Comparison of ENCODE assay signal across 1 cellular context in genomic region chr10:124417846-124418725, GRCh38.
TF ChIP-seq lines count a peak whose summit lies in the region.

No MANE protein-coding gene starts in this region.

TF ChIP-seq in K562, 482 proteins besides CTCF, POLR2A, EP300 and RAD21:
- TF ChIP-seq CCNT2 (IDR thresholded peaks at IDR 0.05; ENCODE audit: borderline replicate concordance, extremely low read depth, insufficient read length, low read depth, low read length): peak; percentile 34
- peak; percentile 56; the same call in 1 of the 2 replicates for TF ChIP-seq MITF (IDR thresholded peaks at IDR 0.05)
- no peak for TF ChIP-seq GATAD2A (IDR thresholded peaks at IDR 0.05)
- no peak for TF ChIP-seq ZBTB1 (CRISPR knock-in tag; IDR thresholded peaks at IDR 0.05; ENCODE audit: borderline replicate concordance, low read depth)
- TF ChIP-seq VEZF1 (CRISPR knock-in tag; IDR thresholded peaks at IDR 0.05): peak; percentile 23; the same call in 1 of the 2 replicates
- TF ChIP-seq ESRRB (CRISPR knock-in tag; IDR thresholded peaks at IDR 0.05; ENCODE audit: borderline replicate concordance): no peak
- peak; percentile 81; the same call in 1 of the 2 replicates for TF ChIP-seq ZC3H4 (CRISPR knock-in tag; IDR thresholded peaks at IDR 0.05; ENCODE audit: borderline replicate concordance)
- TF ChIP-seq ZFX (CRISPR knock-in tag; IDR thresholded peaks at IDR 0.05): peak; percentile 52; the same call in 1 of the 2 replicates
- peak; percentile 60; the same call in 1 of the 2 replicates for TF ChIP-seq PHTF2 (CRISPR knock-in tag; IDR thresholded peaks at IDR 0.05)
- TF ChIP-seq ZFP1 (CRISPR knock-in tag; IDR thresholded peaks at IDR 0.05): 0 out of 2 replicates have a peak, but pooled peaks have one; percentile 9
- peak; percentile 51 for TF ChIP-seq PCBP1 (IDR thresholded peaks at IDR 0.05; ENCODE audit: low read depth, low read length, poor library complexity, severe bottlenecking)
- 0 out of 2 replicates have a peak, but pooled peaks have one; percentile 3 for TF ChIP-seq CBFA2T2 (conservative IDR thresholded peaks at IDR 0.05)
- TF ChIP-seq ZBTB17 (CRISPR knock-in tag; IDR thresholded peaks at IDR 0.05): 0 out of 2 replicates have a peak, but pooled peaks have one; percentile 17
- 0 out of 2 replicates have a peak, but pooled peaks have one; percentile 26 for TF ChIP-seq TOE1 (IDR thresholded peaks at IDR 0.05; ENCODE audit: borderline replicate concordance)
- TF ChIP-seq TOE1 (CRISPR knock-in tag; IDR thresholded peaks at IDR 0.05; ENCODE audit: borderline replicate concordance, low read depth): no peak
- peak; percentile 66 for TF ChIP-seq USF1 (CRISPR knock-in tag; IDR thresholded peaks at IDR 0.05)
- TF ChIP-seq, protein P1, sequence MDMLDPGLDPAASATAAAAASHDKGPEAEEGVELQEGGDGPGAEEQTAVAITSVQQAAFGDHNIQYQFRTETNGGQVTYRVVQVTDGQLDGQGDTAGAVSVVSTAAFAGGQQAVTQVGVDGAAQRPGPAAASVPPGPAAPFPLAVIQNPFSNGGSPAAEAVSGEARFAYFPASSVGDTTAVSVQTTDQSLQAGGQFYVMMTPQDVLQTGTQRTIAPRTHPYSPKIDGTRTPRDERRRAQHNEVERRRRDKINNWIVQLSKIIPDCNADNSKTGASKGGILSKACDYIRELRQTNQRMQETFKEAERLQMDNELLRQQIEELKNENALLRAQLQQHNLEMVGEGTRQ (CRISPR knock-in tag; IDR thresholded peaks at IDR 0.05): peak; percentile 57
- TF ChIP-seq TCF7 (IDR thresholded peaks at IDR 0.05; ENCODE audit: borderline replicate concordance): no peak
- TF ChIP-seq, protein P2, sequence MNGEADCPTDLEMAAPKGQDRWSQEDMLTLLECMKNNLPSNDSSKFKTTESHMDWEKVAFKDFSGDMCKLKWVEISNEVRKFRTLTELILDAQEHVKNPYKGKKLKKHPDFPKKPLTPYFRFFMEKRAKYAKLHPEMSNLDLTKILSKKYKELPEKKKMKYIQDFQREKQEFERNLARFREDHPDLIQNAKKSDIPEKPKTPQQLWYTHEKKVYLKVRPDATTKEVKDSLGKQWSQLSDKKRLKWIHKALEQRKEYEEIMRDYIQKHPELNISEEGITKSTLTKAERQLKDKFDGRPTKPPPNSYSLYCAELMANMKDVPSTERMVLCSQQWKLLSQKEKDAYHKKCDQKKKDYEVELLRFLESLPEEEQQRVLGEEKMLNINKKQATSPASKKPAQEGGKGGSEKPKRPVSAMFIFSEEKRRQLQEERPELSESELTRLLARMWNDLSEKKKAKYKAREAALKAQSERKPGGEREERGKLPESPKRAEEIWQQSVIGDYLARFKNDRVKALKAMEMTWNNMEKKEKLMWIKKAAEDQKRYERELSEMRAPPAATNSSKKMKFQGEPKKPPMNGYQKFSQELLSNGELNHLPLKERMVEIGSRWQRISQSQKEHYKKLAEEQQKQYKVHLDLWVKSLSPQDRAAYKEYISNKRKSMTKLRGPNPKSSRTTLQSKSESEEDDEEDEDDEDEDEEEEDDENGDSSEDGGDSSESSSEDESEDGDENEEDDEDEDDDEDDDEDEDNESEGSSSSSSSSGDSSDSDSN (IDR thresholded peaks at IDR 0.05; ENCODE audit: borderline replicate concordance in 1 of 2, low read depth in 2 of 2, low read length in 2 of 2): 0 out of 4 replicates have a peak, but pooled peaks of 1 of the 2 experiments have one; percentile 19
- TF ChIP-seq CBX8 (IDR thresholded peaks at IDR 0.05; ENCODE audit: borderline replicate concordance, extremely low read depth, low read depth, low read length, poor library complexity, severe bottlenecking): no peak
- TF ChIP-seq BHLHE40 (IDR thresholded peaks at IDR 0.05; ENCODE audit: low read length): peak; percentile 76
- peak in 1 of 2 experiments; percentile 94; a peak in 1 of 4 replicates for TF ChIP-seq NONO (IDR thresholded peaks at IDR 0.05; ENCODE audit: low read depth in 2 of 2, low read length in 1 of 2)
- TF ChIP-seq ETS2 (tag; IDR thresholded peaks at IDR 0.05; ENCODE audit: borderline replicate concordance, poor library complexity, severe bottlenecking): no peak
- peak; percentile 63 for TF ChIP-seq MYC (IDR thresholded peaks at IDR 0.05; ENCODE audit: low read depth, low read length)
- TF ChIP-seq MYC (CRISPR knock-in tag; IDR thresholded peaks at IDR 0.05; ENCODE audit: borderline replicate concordance, low read depth): no peak
- peak in 1 of 2 experiments; percentile 23; a peak in 1 of 4 replicates for TF ChIP-seq HDAC1 (IDR thresholded peaks at IDR 0.05)
- peak; percentile 30 for TF ChIP-seq HMGN3 (IDR thresholded peaks at IDR 0.05; ENCODE audit: borderline replicate concordance, extremely low read depth, insufficient read length, low read depth, low read length)
- TF ChIP-seq CREM (IDR thresholded peaks at IDR 0.05; ENCODE audit: low read depth): 0 out of 2 replicates have a peak, but pooled peaks have one; percentile 18
- TF ChIP-seq, protein P3, sequence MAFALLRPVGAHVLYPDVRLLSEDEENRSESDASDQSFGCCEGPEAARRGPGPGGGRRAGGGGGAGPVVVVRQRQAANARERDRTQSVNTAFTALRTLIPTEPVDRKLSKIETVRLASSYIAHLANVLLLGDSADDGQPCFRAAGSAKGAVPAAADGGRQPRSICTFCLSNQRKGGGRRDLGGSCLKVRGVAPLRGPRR (CRISPR knock-in tag; IDR thresholded peaks at IDR 0.05): no peak
- no peak for TF ChIP-seq HDAC3 (IDR thresholded peaks at IDR 0.05; ENCODE audit: borderline replicate concordance, partially characterized antibody)
- peak; percentile 13; the same call in 1 of the 2 replicates for TF ChIP-seq EGR1 (conservative IDR thresholded peaks at IDR 0.05)
- TF ChIP-seq, protein P4, sequence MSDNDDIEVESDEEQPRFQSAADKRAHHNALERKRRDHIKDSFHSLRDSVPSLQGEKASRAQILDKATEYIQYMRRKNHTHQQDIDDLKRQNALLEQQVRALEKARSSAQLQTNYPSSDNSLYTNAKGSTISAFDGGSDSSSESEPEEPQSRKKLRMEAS (CRISPR knock-in tag; IDR thresholded peaks at IDR 0.05): no peak
- no peak for TF ChIP-seq RFX1 (IDR thresholded peaks at IDR 0.05)
- TF ChIP-seq NR2C2 (CRISPR knock-in tag; IDR thresholded peaks at IDR 0.05): no peak
- TF ChIP-seq NR2C2 (tag; IDR thresholded peaks at IDR 0.05): peak; percentile 14; the same call in 1 of the 2 replicates
- peak; percentile 48 for TF ChIP-seq PRDM10 (IDR thresholded peaks at IDR 0.05; ENCODE audit: partially characterized antibody)
- peak in 1 of 2 experiments; percentile 23 for TF ChIP-seq E2F6 (IDR thresholded peaks at IDR 0.05; ENCODE audit: borderline replicate concordance in 1 of 2, extremely low read depth in 1 of 2, insufficient read depth in 1 of 2, insufficient read length in 1 of 2, low read depth in 1 of 2, low read length in 1 of 2, poor library complexity in 1 of 2, severe bottlenecking in 1 of 2)
- peak in 1 of 2 experiments; percentile 63; a peak in 1 of 4 replicates for TF ChIP-seq SIN3A (IDR thresholded peaks at IDR 0.05; ENCODE audit: borderline replicate concordance in 2 of 2, control insufficient read depth in 1 of 2, low read depth in 2 of 2, low read length in 2 of 2)
- peak; percentile 14; the same call in 1 of the 2 replicates for TF ChIP-seq EP400 (IDR thresholded peaks at IDR 0.05)
- TF ChIP-seq NRF1 (conservative IDR thresholded peaks at IDR 0.05 in 1 of 2, IDR thresholded peaks at IDR 0.05 in 1 of 2): peak; percentile 70 to 73
TF ChIP-seq in K562: peak in this region for 27.
